In the genomic region with DNA sequence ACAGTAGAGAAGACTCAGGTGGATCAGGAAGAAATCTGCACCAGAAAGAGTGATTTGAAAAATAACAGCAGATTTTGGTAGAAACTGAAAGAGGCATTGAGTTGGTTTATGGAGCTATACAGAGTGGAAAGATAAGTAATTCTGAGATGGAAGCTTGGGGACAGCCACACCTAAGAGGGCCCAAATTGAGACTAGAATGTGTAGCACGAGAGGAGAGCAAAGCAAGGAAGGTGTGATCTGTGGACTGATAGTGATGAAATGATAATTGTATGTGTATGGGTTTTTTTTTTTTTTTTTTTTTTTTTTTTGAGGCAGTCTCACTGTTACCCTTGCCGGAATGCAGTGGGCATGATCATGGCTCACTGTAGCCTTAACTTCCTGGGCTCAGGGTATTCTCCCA, we compare ENCODE assay signal across 21 cellular contexts. TPM values are rescaled to one million over a fixed set of nuclear protein-coding genes. Genes with fewer than 3 reads are reported as not detected.
DNase-seq lines count a peak whose midpoint lies in the region; ATAC-seq and TF ChIP-seq lines count a peak whose summit lies in the region.
"Had no signal": no experiment of that assay in that cellular context is flagged by ENCODE, and none has a peak within 500 bp of the region (broad histone marks: within the 10 kb centered on the region; RNA-seq: fewer than 3 reads in every experiment).

No MANE protein-coding gene starts in this region.

- no peak for DNase-seq in activated naive CD4-positive, alpha-beta T cell treated with anti-CD3 and anti-CD28 coated beads for 36 hours
- DNase-seq in activated naive CD4-positive, alpha-beta T cell treated with Interleukin-2 at 50 U/mL for 16 hours, result no peak
- DNase-seq in WTC11 (ENCODE audit: low spot score) (no peak), endodermal cell (no peak), type B pancreatic cell (ENCODE audit: extremely low spot score, unreplicated experiment) (no peak), NCI-H1092 (lab: John Stamatoyannopoulos, UW) (no peak), NCI-H2081 (lab: John Stamatoyannopoulos, UW) (no peak)
- DNase-seq: aorta; DMS79 treated with DMSO at 0.1 percent for 48 hours; effector CD4-positive, alpha-beta T cell; KBM-7; left colon; NCI-H2029; NCI-H446; stimulated activated CD4-positive, alpha-beta T cell treated with anti-CD3 and anti-CD28 coated beads, Interleukin-4, amount 100 ng/mL, for 1 hour; T1000 had no signal

- peaks cover 2% of the 10 kb centered on the region for H3K9me3 Mint-ChIP-seq in activated naive CD4-positive, alpha-beta T cell treated with anti-CD3 and anti-CD28 coated beads for 36 hours
- H3K9me3 Mint-ChIP-seq in WTC11, result no peaks in the 10 kb centered on the region
- peaks cover 2% of the 10 kb centered on the region for H3K9me3 Mint-ChIP-seq in endodermal cell
- no peaks in the 10 kb centered on the region for H3K9me3 Mint-ChIP-seq in type B pancreatic cell
- H3K9me3 Mint-ChIP-seq: neural progenitor cell had no signal

- peaks cover 8% of the 10 kb centered on the region for H3K4me1 ChIP-seq in endodermal cell (ENCODE audit: control insufficient read depth, insufficient read depth, low read length)

- H3K36me3 ChIP-seq in endodermal cell (ENCODE audit: control insufficient read depth, insufficient read depth, low read length), result peaks cover 94% of the 10 kb centered on the region

- no peak overlapping the region for H3K27ac ChIP-seq in endodermal cell (ENCODE audit: low read depth, low read length)
- H3K27ac ChIP-seq: neural progenitor cell, vagina had no signal

- no peak overlapping the region for H3K9ac ChIP-seq in endodermal cell (ENCODE audit: extremely low read depth, low read length, poor library complexity, severe bottlenecking)
- H3K9ac ChIP-seq: neural progenitor cell had no signal

- CTCF ChIA-PET in activated naive CD4-positive, alpha-beta T cell treated with anti-CD3 and anti-CD28 coated beads for 36 hours (lab: Charles Lee), result interaction anchor here (0.9 to 6.1 kb wide), 9 partner anchors 10 to 134 kb away, joined by 3 to 27 read pairs (median 3); partner anchors contain the start of gene SAE1
- CTCF ChIA-PET in WTC11 (lab: Charles Lee), result interaction anchor here (1.2 to 1.6 kb wide), 2 partner anchors 63 to 67 kb away, joined by 3 to 4 read pairs; no protein-coding TSS in a partner anchor

- H3K4me1 Mint-ChIP-seq in activated naive CD4-positive, alpha-beta T cell treated with anti-CD3 and anti-CD28 coated beads for 36 hours (ENCODE audit: low read depth), result peaks cover 76% of the 10 kb centered on the region
- H3K4me1 Mint-ChIP-seq in WTC11 (peaks cover 7% of the 10 kb centered on the region), endodermal cell (peaks cover 15% of the 10 kb centered on the region), type B pancreatic cell (ENCODE audit: unreplicated experiment) (peaks cover 20% of the 10 kb centered on the region)

- no peaks in the 10 kb centered on the region for H3K27me3 ChIP-seq in endodermal cell (ENCODE audit: control insufficient read depth, insufficient read depth, low read length, poor library complexity, severe bottlenecking)
- H3K27me3 ChIP-seq: neural progenitor cell, vagina had no signal

- TF ChIP-seq CTCF in WTC11 (IDR thresholded peaks at IDR 0.05), result no peak
- TF ChIP-seq CTCF in endodermal cell (conservative IDR thresholded peaks at IDR 0.05), result no peak
- TF ChIP-seq CTCF in type B pancreatic cell (conservative IDR thresholded peaks at IDR 0.05), result no peak

- no peak for ATAC-seq in WTC11
- ATAC-seq in HG03439 (IDR thresholded peaks at IDR 0.05; ENCODE audit: unreplicated experiment), result no peak
- ATAC-seq: left colon, Panc1 had no signal

- no peaks in the 10 kb centered on the region for H3K9me3 ChIP-seq in endodermal cell (ENCODE audit: control insufficient read depth, low read length)
- H3K9me3 ChIP-seq: vagina had no signal

- POLR2A ChIA-PET in WTC11 (lab: Charles Lee), result no interaction called here

- intact Hi-C loops in activated naive CD4-positive, alpha-beta T cell treated with anti-CD3 and anti-CD28 coated beads for 36 hours (cut with micrococcal nuclease), result loop anchor here (5.0 kb wide), 1 partner anchor 40 kb away; no protein-coding TSS in a partner anchor

- H3K4me3 ChIP-seq in endodermal cell (ENCODE audit: low read length), result no peak overlapping the region
- H3K4me3 ChIP-seq: neural progenitor cell, smooth muscle cell, vagina had no signal

- peak overlapping the region; percentile 87 for H3K27ac Mint-ChIP-seq in activated naive CD4-positive, alpha-beta T cell treated with anti-CD3 and anti-CD28 coated beads for 36 hours
- H3K27ac Mint-ChIP-seq in WTC11 (peak overlapping the region; percentile 6; the same call in 1 of the 2 replicates), endodermal cell (peak overlapping the region; percentile 20), type B pancreatic cell (peak overlapping the region; percentile 34)
- H3K27ac Mint-ChIP-seq: neural progenitor cell had no signal

- 90 to 100% methylated on average over 2 of the region's 2 CpGs for WGBS in endodermal cell (ENCODE audit: insufficient coverage in 1 of 2, insufficient read length in 1 of 2), 2 experiments

- peak overlapping the region; percentile 19 for H3K4me3 Mint-ChIP-seq in activated naive CD4-positive, alpha-beta T cell treated with anti-CD3 and anti-CD28 coated beads for 36 hours
- no peak overlapping the region for H3K4me3 Mint-ChIP-seq in WTC11
- H3K4me3 Mint-ChIP-seq in endodermal cell, result no peak overlapping the region
- H3K4me3 Mint-ChIP-seq in type B pancreatic cell, result no peak overlapping the region
- H3K4me3 Mint-ChIP-seq: neural progenitor cell had no signal

- no peaks in the 10 kb centered on the region for H3K27me3 Mint-ChIP-seq in activated naive CD4-positive, alpha-beta T cell treated with anti-CD3 and anti-CD28 coated beads for 36 hours (ENCODE audit: low read depth)
- H3K27me3 Mint-ChIP-seq in WTC11 (ENCODE audit: low read depth), result no peaks in the 10 kb centered on the region
- H3K27me3 Mint-ChIP-seq in endodermal cell (ENCODE audit: insufficient read depth), result no peaks in the 10 kb centered on the region
- H3K27me3 Mint-ChIP-seq in type B pancreatic cell, result no peaks in the 10 kb centered on the region

- peaks cover 73% of the 10 kb centered on the region for H3K36me3 Mint-ChIP-seq in activated naive CD4-positive, alpha-beta T cell treated with anti-CD3 and anti-CD28 coated beads for 36 hours (ENCODE audit: low read depth)
- H3K36me3 Mint-ChIP-seq in WTC11 (peaks cover 83% of the 10 kb centered on the region), endodermal cell (ENCODE audit: low read depth) (peaks cover 85% of the 10 kb centered on the region), type B pancreatic cell (peaks cover 46% of the 10 kb centered on the region)

TF ChIP-seq in WTC11, 78 proteins besides CTCF, POLR2A, EP300 and RAD21 (continues in another document):
- TF ChIP-seq GABPB1 (CRISPR knock-in tag; IDR thresholded peaks at IDR 0.05) (no peak), SMAD4 (CRISPR knock-in tag; IDR thresholded peaks at IDR 0.05) (no peak), NFE2L1 (CRISPR knock-in tag; IDR thresholded peaks at IDR 0.05) (no peak), MXD4 (CRISPR knock-in tag; IDR thresholded peaks at IDR 0.05; ENCODE audit: borderline replicate concordance) (no peak), GRHL2 (CRISPR knock-in tag; IDR thresholded peaks at IDR 0.05; ENCODE audit: insufficient replicate concordance, severe bottlenecking) (no peak), FOXK1 (CRISPR knock-in tag; IDR thresholded peaks at IDR 0.05) (no peak), ZNF425 (CRISPR knock-in tag; conservative IDR thresholded peaks at IDR 0.05) (no peak)
- TF ChIP-seq, protein P1, sequence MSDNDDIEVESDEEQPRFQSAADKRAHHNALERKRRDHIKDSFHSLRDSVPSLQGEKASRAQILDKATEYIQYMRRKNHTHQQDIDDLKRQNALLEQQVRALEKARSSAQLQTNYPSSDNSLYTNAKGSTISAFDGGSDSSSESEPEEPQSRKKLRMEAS (CRISPR knock-in tag; IDR thresholded peaks at IDR 0.05), result no peak

RNA-seq across cellular contexts. Expression of gene SAE1, which starts 16.3 kb away (rescaled TPM):
- 100 to 1,000 TPM; 160 to 161 TPM for total RNA-seq in activated naive CD4-positive, alpha-beta T cell treated with anti-CD3 and anti-CD28 coated beads for 36 hours
- total RNA-seq in WTC11 (2021) (215 to 224 TPM (median 221 TPM) in 3 replicates), endodermal cell (100 to 1,000 TPM; 187 to 240 TPM), type B pancreatic cell (ENCODE audit: low replicate concordance) (102 and 155 TPM in 2 replicates)
- polyA plus RNA-seq in endodermal cell (2013, experiment 1 of 2), result 185 TPM
- 176 TPM for polyA plus RNA-seq in endodermal cell (2013, experiment 2 of 2)

RNA-seq across cellular contexts. Expression of gene ZC3H4, which starts 33.3 kb away (rescaled TPM):
- 10 to 100 TPM; 46.0 to 48.8 TPM for total RNA-seq in activated naive CD4-positive, alpha-beta T cell treated with anti-CD3 and anti-CD28 coated beads for 36 hours
- total RNA-seq in WTC11 (2021), result 67.2 to 75.5 TPM (median 73.2 TPM) in 3 replicates
- total RNA-seq in endodermal cell, result 10 to 100 TPM; 64.9 to 82.5 TPM
- polyA plus RNA-seq in endodermal cell (2013, experiment 1 of 2), result 23.7 TPM
- 23.5 TPM for polyA plus RNA-seq in endodermal cell (2013, experiment 2 of 2)
- 59.9 and 71.4 TPM in 2 replicates for total RNA-seq in type B pancreatic cell (ENCODE audit: low replicate concordance)

Comparison
In these comparisons a context has a peak if more than half of its experiments do, and no peak if none do; other contexts are left out.
1. H3K27ac Mint-ChIP-seq: peak in every context shown above with its lines; median percentile 87 in activated naive CD4-positive, alpha-beta T cell treated with anti-CD3 and anti-CD28 coated beads for 36 hours; 34 in type B pancreatic cell; 20 in endodermal cell; 6 in WTC11.